Comparison of ENCODE assay signal across 24 cellular contexts in the genomic region with DNA sequence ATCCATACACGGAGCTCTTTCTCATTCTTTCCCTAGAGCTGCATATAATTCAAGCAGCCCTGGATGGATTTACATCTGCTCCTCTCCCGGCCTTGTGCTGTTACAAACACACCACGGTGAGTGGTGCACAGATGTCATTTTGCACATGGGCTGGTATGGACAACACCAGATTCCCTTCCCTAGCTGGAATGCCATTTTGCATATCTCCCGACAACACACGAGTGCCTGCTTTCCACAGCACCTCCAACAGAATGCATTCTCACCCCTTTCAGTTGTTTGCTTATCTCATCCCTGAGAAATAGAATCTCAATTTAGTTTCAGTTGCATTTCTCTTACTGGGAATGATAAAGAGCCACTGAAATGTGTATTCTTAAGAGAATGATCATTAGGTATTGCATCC.
DNase-seq lines count a peak whose midpoint lies in the region; ATAC-seq, FAIRE-seq and TF ChIP-seq lines count a peak whose summit lies in the region.
"Had no signal": no experiment of that assay in that cellular context is flagged by ENCODE, and none has a peak within 500 bp of the region (broad histone marks: within the 10 kb centered on the region; RNA-seq: fewer than 3 reads in every experiment).

No MANE protein-coding gene starts in this region.

- no peak overlapping the region for H2AFZ ChIP-seq in hepatocyte
- H2AFZ ChIP-seq: GM23338 had no signal

- WGBS in hepatocyte (ENCODE audit: low lambda C conversion rate, missing lambda C conversion rate), result 58% methylated on average over 5 of the region's 5 CpGs
- 80 to 88% (median 83%) methylated on average over 5 of the region's 5 CpGs for WGBS in small intestine, 3 donors

- no peaks in the 10 kb centered on the region for H3K9me2 ChIP-seq in hepatocyte (replicated peaks; ENCODE audit: insufficient read depth)

- H3K27ac Mint-ChIP-seq in progenitor cell of endocrine pancreas, result peak overlapping the region; percentile 15
- H3K27ac Mint-ChIP-seq: B cell; CD4-positive, CD25-positive, alpha-beta regulatory T cell; CD8-positive, alpha-beta memory T cell; GM23338; HFFc6; IgD-negative memory B cell had no signal

- H3K9me3 Mint-ChIP-seq in progenitor cell of endocrine pancreas (ENCODE audit: low read depth), result peaks cover 5% of the 10 kb centered on the region
- H3K9me3 Mint-ChIP-seq: GM23338 had no signal

- no peak for FAIRE-seq in small intestine (lab: Jason Lieb, UNC)
- FAIRE-seq: GM12892, GM18507, HTR-8/SVneo had no signal

- intact Hi-C loops in Right ventricle myocardium superior (cut with DNase I), result no loop called here

- peaks cover 35% of the 10 kb centered on the region for H3K4me1 Mint-ChIP-seq in progenitor cell of endocrine pancreas (ENCODE audit: low read depth)
- H3K4me1 Mint-ChIP-seq: B cell; CD4-positive, CD25-positive, alpha-beta regulatory T cell; CD8-positive, alpha-beta memory T cell had no signal

- DNase-seq in NCI-H524 (lab: John Stamatoyannopoulos, UW) (peak; percentile 6 to 77), NCI-H524 treated with DMSO at 0.1 percent for 48 hours (lab: John Stamatoyannopoulos, UW) (no peak), NCI-H526 treated with DMSO at 0.1 percent for 48 hours (lab: John Stamatoyannopoulos, UW) (peak; percentile 6), hepatocyte (ENCODE audit: low spot score) (no peak), progenitor cell of endocrine pancreas (ENCODE audit: low spot score, unreplicated experiment) (no peak), small intestine (no peak), Right ventricle myocardium superior (no peak)
- DNase-seq in stimulated activated naive CD8-positive, alpha-beta T cell treated with anti-CD3 and anti-CD28 coated beads, Interleukin-15, Interleukin-2, amounts not matched to agents 100 U/mL and 50 U/mL, for 24 hours, result no peak
- DNase-seq: 8988T; CD4-positive, CD25-positive, alpha-beta regulatory T cell; CD8-positive, alpha-beta memory T cell; DMS153; DMS79; GDM1; H7; HFFc6 had no signal

- H3K9me3 ChIP-seq in hepatocyte (ENCODE audit: low read depth), result no peaks in the 10 kb centered on the region
- no peaks in the 10 kb centered on the region for H3K9me3 ChIP-seq in small intestine (ENCODE audit: control insufficient read depth, low read depth)

- TF ChIP-seq CTCF in hepatocyte (IDR thresholded peaks at IDR 0.05; ENCODE audit: poor library complexity) (no peak), progenitor cell of endocrine pancreas (IDR thresholded peaks at IDR 0.05; ENCODE audit: unreplicated experiment) (no peak)

- H3K36me3 ChIP-seq in hepatocyte (replicated peaks; ENCODE audit: insufficient read depth, low read depth) (no peaks in the 10 kb centered on the region), small intestine (ENCODE audit: control insufficient read depth in 2 of 2, insufficient read depth in 2 of 2, low read length in 2 of 2) (no peaks in the 10 kb centered on the region)
- H3K36me3 ChIP-seq: BLaER1 treated with 17β-estradiol and CSF1 and Interleukin-3, amounts not matched to agents 10 nM and 100 nM had no signal

- no peak overlapping the region for H3K4me2 ChIP-seq in hepatocyte
- H3K4me2 ChIP-seq: BLaER1 treated with 17β-estradiol and CSF1 and Interleukin-3, amounts not matched to agents 10 nM and 100 nM; GM23338 had no signal

- no peaks in the 10 kb centered on the region for H3K79me2 ChIP-seq in hepatocyte

- no peak overlapping the region for H3K4me3 Mint-ChIP-seq in progenitor cell of endocrine pancreas (ENCODE audit: low read depth)
- H3K4me3 Mint-ChIP-seq: B cell; CD4-positive, CD25-positive, alpha-beta regulatory T cell; CD8-positive, alpha-beta memory T cell; GM23338; HFFc6 had no signal

- H3K4me3 ChIP-seq in hepatocyte (no peak overlapping the region), small intestine (ENCODE audit: low read depth in 1 of 2, low read length in 2 of 2) (no peak overlapping the region)
- H3K4me3 ChIP-seq: BLaER1 treated with 17β-estradiol and CSF1 and Interleukin-3, amounts not matched to agents 10 nM and 100 nM; GM23338 had no signal

- peak overlapping the region; percentile 20 for H3K27ac ChIP-seq in hepatocyte
- H3K27ac ChIP-seq in small intestine (ENCODE audit: low read depth in 1 of 2, low read length in 1 of 2), result no peak overlapping the region
- H3K27ac ChIP-seq: BLaER1 treated with 17β-estradiol and CSF1 and Interleukin-3, amounts not matched to agents 10 nM and 100 nM had no signal

- H3K36me3 Mint-ChIP-seq in progenitor cell of endocrine pancreas (ENCODE audit: insufficient read depth), result peaks cover 2% of the 10 kb centered on the region
- H3K36me3 Mint-ChIP-seq: CD4-positive, CD25-positive, alpha-beta regulatory T cell; CD8-positive, alpha-beta memory T cell had no signal

- H4K20me1 ChIP-seq in hepatocyte (ENCODE audit: insufficient read depth, poor library complexity, severe bottlenecking), result no peaks in the 10 kb centered on the region
- H4K20me1 ChIP-seq: BLaER1 treated with 17β-estradiol and CSF1 and Interleukin-3, amounts not matched to agents 10 nM and 100 nM had no signal

- H3K27me3 ChIP-seq in hepatocyte (no peaks in the 10 kb centered on the region), small intestine (ENCODE audit: control insufficient read depth in 2 of 2, insufficient read depth in 2 of 2, low read length in 2 of 2) (no peaks in the 10 kb centered on the region)
- H3K27me3 ChIP-seq: BLaER1 treated with 17β-estradiol and CSF1 and Interleukin-3, amounts not matched to agents 10 nM and 100 nM had no signal

- H3K27me3 Mint-ChIP-seq in progenitor cell of endocrine pancreas, result no peaks in the 10 kb centered on the region
- H3K27me3 Mint-ChIP-seq: CD4-positive, CD25-positive, alpha-beta regulatory T cell had no signal

- H3K4me1 ChIP-seq in hepatocyte (ENCODE audit: insufficient read depth) (peaks cover 16% of the 10 kb centered on the region), small intestine (ENCODE audit: control insufficient read depth in 2 of 2, insufficient read depth in 1 of 2, low read depth in 1 of 2, low read length in 1 of 2) (no peaks in the 10 kb centered on the region)

- ATAC-seq in stimulated activated naive CD8-positive, alpha-beta T cell treated with anti-CD3 and anti-CD28 coated beads, Interleukin-15, Interleukin-2, amounts not matched to agents 100 U/mL and 50 U/mL, for 24 hours, result no peak
- no peak for ATAC-seq in Right ventricle myocardium superior (ENCODE audit: poor library complexity)
- ATAC-seq: HCT116 had no signal

Comparison
In these comparisons a context has a peak if more than half of its experiments do, and no peak if none do; other contexts are left out.
1. DNase-seq: peak in NCI-H524 (2 of 2) and NCI-H526 treated with DMSO at 0.1 percent for 48 hours (single experiment); none in NCI-H524 treated with DMSO at 0.1 percent for 48 hours (single experiment), hepatocyte (single experiment), progenitor cell of endocrine pancreas (single experiment), small intestine (single experiment), stimulated activated naive CD8-positive, alpha-beta T cell treated with anti-CD3 and anti-CD28 coated beads, Interleukin-15, Interleukin-2, amounts not matched to agents 100 U/mL and 50 U/mL, for 24 hours (single experiment) and Right ventricle myocardium superior (single experiment).